Comparison of ENCODE assay signal across 37 cellular contexts in the genomic region with DNA sequence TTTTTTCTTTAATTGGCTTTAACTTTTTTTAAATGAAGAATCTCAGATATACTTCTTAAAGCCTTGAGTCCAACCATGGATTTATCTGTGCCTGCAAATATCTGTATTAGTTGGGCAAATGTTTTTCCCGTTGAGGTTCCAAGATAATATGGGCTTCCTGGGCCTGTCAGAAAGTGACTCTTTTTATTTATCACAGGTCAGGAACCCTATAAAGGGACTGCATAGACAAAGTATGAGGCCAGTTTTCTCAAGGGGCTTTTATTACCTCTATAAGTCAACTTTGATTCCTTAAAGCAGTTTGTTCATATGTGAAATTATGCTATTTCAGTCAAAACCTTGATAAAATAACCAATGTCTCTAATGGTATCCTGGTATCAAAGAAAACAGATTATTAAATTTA.
DNase-seq lines count a peak whose midpoint lies in the region; ATAC-seq, FAIRE-seq and TF ChIP-seq lines count a peak whose summit lies in the region.
"Had no signal": no experiment of that assay in that cellular context is flagged by ENCODE, and none has a peak within 500 bp of the region (broad histone marks: within the 10 kb centered on the region; RNA-seq: fewer than 3 reads in every experiment).

No MANE protein-coding gene starts in this region.

- peaks cover 5% of the 10 kb centered on the region for H3K27me3 Mint-ChIP-seq in nephron progenitor cell (ENCODE audit: low read depth, poor library complexity)
- no peaks in the 10 kb centered on the region for H3K27me3 Mint-ChIP-seq in endothelial cell (ENCODE audit: unreplicated experiment)
- H3K27me3 Mint-ChIP-seq in activated CD4-positive, alpha-beta T cell treated with anti-CD3 and anti-CD28 coated beads, Interleukin-2, amount 10 ng/mL, durations not matched to agents 7 days and 5 days: no peaks in the 10 kb centered on the region
- H3K27me3 Mint-ChIP-seq: B cell; CD4-positive, alpha-beta memory T cell; CD4-positive, alpha-beta T cell had no signal

- H3K36me3 ChIP-seq in HCT116 (ENCODE audit: control insufficient read depth in 1 of 2, insufficient read depth in 2 of 2, low read length in 2 of 2) (no peaks in the 10 kb centered on the region), K562 (ENCODE audit: control insufficient read depth, insufficient read depth, low read length) (no peaks in the 10 kb centered on the region), sigmoid colon (no peaks in the 10 kb centered on the region)
- H3K36me3 ChIP-seq: BE2C; BLaER1; BLaER1 treated with 17β-estradiol and CSF1 and Interleukin-3, amounts not matched to agents 10 nM and 100 nM had no signal

- in situ Hi-C loops in K562 (cut with MboI): no loop called here

- intact Hi-C loops in HCT116 (cut with micrococcal nuclease) (no loop called here), K562 (cut with micrococcal nuclease) (no loop called here), sigmoid colon (cut with DNase I) (no loop called here)

- no peak overlapping the region for H3K4me2 ChIP-seq in HCT116 (ENCODE audit: low read length)
- H3K4me2 ChIP-seq in K562 (ENCODE audit: insufficient read depth, low read length): no peak overlapping the region
- H3K4me2 ChIP-seq: A549; BLaER1; BLaER1 treated with 17β-estradiol and CSF1 and Interleukin-3, amounts not matched to agents 10 nM and 100 nM had no signal

- CTCF ChIA-PET in HCT116 (lab: Charles Lee) (no interaction called here), K562 (lab: Yijun Ruan, JAX; ENCODE audit: low intra/inter-chr PET ratio) (no interaction called here)
- CTCF ChIA-PET in activated CD4-positive, alpha-beta T cell treated with anti-CD3 and anti-CD28 coated beads, Interleukin-2, amount 10 ng/mL, durations not matched to agents 7 days and 5 days (lab: Charles Lee): no interaction called here

- FAIRE-seq in K562 (lab: Jason Lieb, UNC): no peak
- FAIRE-seq: A204.1, A549, D721Med had no signal

- ATAC-seq in HCT116 (no peak), K562 (no peak)
- ATAC-seq: A549; CD8-positive, alpha-beta T cell had no signal

- H3K4me3 Mint-ChIP-seq in nephron progenitor cell (no peak overlapping the region), endothelial cell (ENCODE audit: unreplicated experiment) (no peak overlapping the region)
- no peak overlapping the region for H3K4me3 Mint-ChIP-seq in activated CD4-positive, alpha-beta T cell treated with anti-CD3 and anti-CD28 coated beads, Interleukin-2, amount 10 ng/mL, durations not matched to agents 7 days and 5 days
- H3K4me3 Mint-ChIP-seq: B cell; CD14-positive monocyte; CD4-positive, alpha-beta memory T cell; CD4-positive, alpha-beta T cell; CD4-positive, CD25-positive, alpha-beta regulatory T cell; CD8-positive, alpha-beta memory T cell; CD8-positive, alpha-beta T cell had no signal

- no peaks in the 10 kb centered on the region for H4K20me1 ChIP-seq in HCT116 (ENCODE audit: insufficient read depth)
- no peaks in the 10 kb centered on the region for H4K20me1 ChIP-seq in K562 (replicated peaks; ENCODE audit: control insufficient read depth, insufficient read depth, low read length)
- H4K20me1 ChIP-seq: BLaER1; BLaER1 treated with 17β-estradiol and CSF1 and Interleukin-3, amounts not matched to agents 10 nM and 100 nM had no signal

- H3K4me1 Mint-ChIP-seq in nephron progenitor cell (peaks cover 37% of the 10 kb centered on the region), endothelial cell (ENCODE audit: unreplicated experiment) (peaks cover 15% of the 10 kb centered on the region)
- peaks cover 11% of the 10 kb centered on the region for H3K4me1 Mint-ChIP-seq in activated CD4-positive, alpha-beta T cell treated with anti-CD3 and anti-CD28 coated beads, Interleukin-2, amount 10 ng/mL, durations not matched to agents 7 days and 5 days
- H3K4me1 Mint-ChIP-seq: CD4-positive, CD25-positive, alpha-beta regulatory T cell; CD8-positive, alpha-beta memory T cell had no signal

- H3K9me3 ChIP-seq in HCT116 (ENCODE audit: control insufficient read depth in 1 of 2, insufficient read depth in 1 of 2, low read depth in 1 of 2, low read length in 2 of 2): no peaks in the 10 kb centered on the region
- H3K9me3 ChIP-seq in K562 (replicated peaks; ENCODE audit: control insufficient read depth, insufficient read depth, low read depth, low read length): no peaks in the 10 kb centered on the region
- no peaks in the 10 kb centered on the region for H3K9me3 ChIP-seq in sigmoid colon
- H3K9me3 ChIP-seq: A549; BE2C; BLaER1; BLaER1 treated with 17β-estradiol and CSF1 and Interleukin-3, amounts not matched to agents 10 nM and 100 nM; Caco-2 had no signal

- H2AFZ ChIP-seq in HCT116 (ENCODE audit: low read depth, low read length, poor library complexity, severe bottlenecking) (peak overlapping the region; percentile 43), K562 (ENCODE audit: low read depth, low read length) (peak overlapping the region; percentile 80)

- no peak overlapping the region for H3K27ac ChIP-seq in HCT116 (ENCODE audit: low read depth, low read length)
- H3K27ac ChIP-seq in K562 (ENCODE audit: extremely low read depth, low read depth, low read length): peak overlapping the region; percentile 14; the same call in 1 of the 3 replicates
- H3K27ac ChIP-seq in sigmoid colon: no peak overlapping the region
- H3K27ac ChIP-seq: 22Rv1; A549; BLaER1; BLaER1 treated with 17β-estradiol and CSF1 and Interleukin-3, amounts not matched to agents 10 nM and 100 nM; C4-2B had no signal

- H3K9ac ChIP-seq in HCT116 (ENCODE audit: low read length) (no peak overlapping the region), K562 (ENCODE audit: insufficient read depth in 1 of 2, low read depth in 2 of 2, low read length in 2 of 2) (peak overlapping the region in 1 of 2 experiments; percentile 17; a peak in 1 of 4 replicates)
- H3K9ac ChIP-seq: BLaER1; BLaER1 treated with 17β-estradiol and CSF1 and Interleukin-3, amounts not matched to agents 10 nM and 100 nM had no signal

- TF ChIP-seq EP300 in K562 (IDR thresholded peaks at IDR 0.05; ENCODE audit: low read length) (no peak), sigmoid colon (IDR thresholded peaks at IDR 0.05) (no peak)

- no peaks in the 10 kb centered on the region for H3K36me3 Mint-ChIP-seq in nephron progenitor cell (ENCODE audit: low read depth)
- H3K36me3 Mint-ChIP-seq in endothelial cell (ENCODE audit: low read depth, unreplicated experiment): no peaks in the 10 kb centered on the region
- no peaks in the 10 kb centered on the region for H3K36me3 Mint-ChIP-seq in activated CD4-positive, alpha-beta T cell treated with anti-CD3 and anti-CD28 coated beads, Interleukin-2, amount 10 ng/mL, durations not matched to agents 7 days and 5 days (ENCODE audit: low read depth)
- H3K36me3 Mint-ChIP-seq: CD14-positive monocyte; CD4-positive, alpha-beta memory T cell; CD4-positive, CD25-positive, alpha-beta regulatory T cell; CD8-positive, alpha-beta memory T cell; CD8-positive, alpha-beta T cell had no signal

- no peaks in the 10 kb centered on the region for H3K9me3 Mint-ChIP-seq in nephron progenitor cell
- H3K9me3 Mint-ChIP-seq in endothelial cell (ENCODE audit: unreplicated experiment): no peaks in the 10 kb centered on the region
- no peaks in the 10 kb centered on the region for H3K9me3 Mint-ChIP-seq in activated CD4-positive, alpha-beta T cell treated with anti-CD3 and anti-CD28 coated beads, Interleukin-2, amount 10 ng/mL, durations not matched to agents 7 days and 5 days
- H3K9me3 Mint-ChIP-seq: CD14-positive monocyte; CD4-positive, alpha-beta memory T cell; CD4-positive, alpha-beta T cell; CD4-positive, CD25-positive, alpha-beta regulatory T cell; CD8-positive, alpha-beta memory T cell; CD8-positive, alpha-beta T cell had no signal

- H3K9me1 ChIP-seq in K562 (ENCODE audit: control insufficient read depth, insufficient read depth, low read length): no peaks in the 10 kb centered on the region

- peak overlapping the region; percentile 54 for H3K27ac Mint-ChIP-seq in nephron progenitor cell
- no peak overlapping the region for H3K27ac Mint-ChIP-seq in endothelial cell (ENCODE audit: unreplicated experiment)
- H3K27ac Mint-ChIP-seq in activated CD4-positive, alpha-beta T cell treated with anti-CD3 and anti-CD28 coated beads, Interleukin-2, amount 10 ng/mL, durations not matched to agents 7 days and 5 days: no peak overlapping the region
- H3K27ac Mint-ChIP-seq: B cell; CD14-positive monocyte; CD4-positive, alpha-beta memory T cell; CD4-positive, alpha-beta T cell; CD4-positive, CD25-positive, alpha-beta regulatory T cell; CD8-positive, alpha-beta T cell had no signal

- H3K9me2 ChIP-seq in HCT116 (ENCODE audit: insufficient read depth): no peaks in the 10 kb centered on the region

- no peaks in the 10 kb centered on the region for H3K4me1 ChIP-seq in HCT116 (ENCODE audit: control insufficient read depth in 1 of 2, insufficient read depth in 2 of 2, low read length in 2 of 2)
- peaks cover 18 to 53% of the 10 kb centered on the region in 2 experiments for H3K4me1 ChIP-seq in K562 (replicated peaks in 1 of 2; ENCODE audit: control insufficient read depth in 2 of 2, insufficient read depth in 2 of 2, low read length in 2 of 2)
- H3K4me1 ChIP-seq in sigmoid colon: no peaks in the 10 kb centered on the region
- H3K4me1 ChIP-seq: A549 had no signal

- no peaks in the 10 kb centered on the region for H3K79me2 ChIP-seq in HCT116 (ENCODE audit: insufficient read depth, low read length)
- H3K79me2 ChIP-seq in K562 (ENCODE audit: control insufficient read depth, insufficient read depth, low read length): no peaks in the 10 kb centered on the region

- POLR2A ChIA-PET in HCT116 (lab: Charles Lee) (no interaction called here), K562 (lab: Yijun Ruan, JAX) (interaction anchor here (0.7 to 2.1 kb wide), 2 partner anchors 10 to 11 kb away, joined by 3 to 4 read pairs; no protein-coding TSS in a partner anchor)
- POLR2A ChIA-PET in activated CD4-positive, alpha-beta T cell treated with anti-CD3 and anti-CD28 coated beads, Interleukin-2, amount 10 ng/mL, durations not matched to agents 7 days and 5 days (lab: Charles Lee): no interaction called here

- TF ChIP-seq POLR2A in HCT116 (IDR thresholded peaks at IDR 0.05; ENCODE audit: borderline replicate concordance, extremely low read depth, insufficient read depth, insufficient read length) (no peak), K562 (conservative IDR thresholded peaks at IDR 0.05) (no peak), sigmoid colon (IDR thresholded peaks at IDR 0.05) (no peak)

- WGBS in K562 (ENCODE audit: insufficient coverage, low coverage, missing lambda C conversion rate): 6% methylated on average over 1 of the region's 1 CpG
- WGBS in sigmoid colon, 2 donors: 51 to 71% methylated on average over 1 of the region's 1 CpG

- TF ChIP-seq RAD21 in HCT116 (IDR thresholded peaks at IDR 0.05; ENCODE audit: low read depth) (no peak), K562 (CRISPR knock-in tag; conservative IDR thresholded peaks at IDR 0.05 in 1 of 2, IDR thresholded peaks at IDR 0.05 in 1 of 2) (no peak)

- H3K4me3 ChIP-seq in HCT116 (replicated peaks in 1 of 2; ENCODE audit: low read depth in 1 of 2, low read length in 2 of 2) (no peak overlapping the region), K562 (no peak overlapping the region), sigmoid colon (no peak overlapping the region)
- H3K4me3 ChIP-seq: A549; BLaER1; BLaER1 treated with 17β-estradiol and CSF1 and Interleukin-3, amounts not matched to agents 10 nM and 100 nM had no signal

- DNase-seq in HCT116 (ENCODE audit: low read depth, low spot score) (no peak), K562 (ENCODE audit: extremely low read depth in 1 of 4, low spot score in 3 of 4) (no peak), left kidney (ENCODE audit: low read depth, low spot score) (peak; percentile 41), nephron progenitor cell (no peak), endothelial cell (ENCODE audit: low spot score) (no peak), cerebellar nuclear complex (lab: John Stamatoyannopoulos, UW) (no peak), sigmoid colon (no peak)
- no peak for DNase-seq in activated CD4-positive, alpha-beta T cell treated with anti-CD3 and anti-CD28 coated beads, Interleukin-2, amount 10 ng/mL, durations not matched to agents 7 days and 5 days
- DNase-seq: 8988T; ACHN; AML-193; BE2C; C1 segment of cervical spinal cord; Caco-2; Calu3; CD4-positive, alpha-beta memory T cell; CD4-positive, alpha-beta T cell; CD4-positive, CD25-positive, alpha-beta regulatory T cell; CD8-positive, alpha-beta memory T cell; CD8-positive, alpha-beta T cell; COR-L47; DMS 273 treated with DMSO at 0.1 percent for 48 hours; DMS153; DMS53; DMS79; DMS79 treated with DMSO at 0.1 percent for 48 hours; DND-41; EL had no signal

- H3K27me3 ChIP-seq in HCT116 (ENCODE audit: insufficient read depth, low read length) (no peaks in the 10 kb centered on the region), K562 (ENCODE audit: control insufficient read depth in 2 of 2, insufficient read depth in 2 of 2, low read length in 2 of 2) (no peaks in the 10 kb centered on the region), sigmoid colon (no peaks in the 10 kb centered on the region)
- H3K27me3 ChIP-seq: BE2C; BLaER1; BLaER1 treated with 17β-estradiol and CSF1 and Interleukin-3, amounts not matched to agents 10 nM and 100 nM had no signal

- no peak for TF ChIP-seq CTCF in HCT116 (IDR thresholded peaks at IDR 0.05 in 2 of 3, conservative IDR thresholded peaks at IDR 0.05 in 1 of 3; ENCODE audit: borderline replicate concordance in 1 of 3, insufficient read depth in 1 of 3, low read depth in 2 of 3, low read length in 2 of 3)
- no peak for TF ChIP-seq CTCF in K562 (IDR thresholded peaks at IDR 0.05 in 2 of 3, conservative IDR thresholded peaks at IDR 0.05 in 1 of 3; ENCODE audit: insufficient read depth in 2 of 3, low read depth in 1 of 3, low read length in 3 of 3)
- no peak for TF ChIP-seq CTCF in nephron progenitor cell (IDR thresholded peaks at IDR 0.05)
- no peak for TF ChIP-seq CTCF in endothelial cell (IDR thresholded peaks at IDR 0.05; ENCODE audit: unreplicated experiment)
- no peak for TF ChIP-seq CTCF in sigmoid colon (IDR thresholded peaks at IDR 0.05)

- RAD21 ChIA-PET in HCT116 (lab: Charles Lee; ENCODE audit: low non-redundant PET in 1 of 2, low total read pairs in 2 of 2, uncharacterized antibody in 2 of 2, unreplicated experiment in 2 of 2): no interaction called here

- BruUV-seq in HCT116 (replicated peaks; lab: Mats Ljungman, UMichigan) (no TSS peak), K562 (replicated peaks; lab: Mats Ljungman, UMichigan) (no TSS peak)
